ENCODE assay signal across 1 cellular context in the genomic region with DNA sequence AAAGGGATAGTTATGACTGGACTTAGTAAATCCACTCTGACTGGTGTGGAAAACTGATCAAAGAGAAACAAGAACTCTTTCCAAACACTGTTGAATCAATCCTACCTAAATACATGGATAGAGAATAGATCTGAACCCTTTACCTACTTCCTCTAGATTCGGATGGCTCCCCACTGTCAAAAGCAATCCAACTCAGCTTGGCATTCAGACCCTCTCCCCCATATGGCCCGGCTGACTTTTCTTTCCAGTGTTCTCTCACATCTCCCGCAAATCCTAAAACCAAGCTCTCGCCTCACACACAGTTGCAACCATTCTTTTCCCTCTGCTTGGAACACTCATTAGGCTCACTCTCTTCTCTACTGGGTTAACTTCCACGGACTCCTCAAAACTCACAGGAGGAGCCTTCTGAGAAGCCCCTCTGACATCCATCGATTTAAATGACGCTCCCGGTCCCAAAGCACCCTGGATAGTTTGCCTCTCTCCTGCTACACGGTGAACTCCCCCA.
TF ChIP-seq lines count a peak whose summit lies in the region.

No MANE protein-coding gene starts in this region.

TF ChIP-seq in SK-N-SH treated with all-trans-retinoic acid at 6 μM for 48 hours, 23 proteins besides CTCF, POLR2A, EP300 and RAD21 (continued from another document):
- TF ChIP-seq, protein P1, sequence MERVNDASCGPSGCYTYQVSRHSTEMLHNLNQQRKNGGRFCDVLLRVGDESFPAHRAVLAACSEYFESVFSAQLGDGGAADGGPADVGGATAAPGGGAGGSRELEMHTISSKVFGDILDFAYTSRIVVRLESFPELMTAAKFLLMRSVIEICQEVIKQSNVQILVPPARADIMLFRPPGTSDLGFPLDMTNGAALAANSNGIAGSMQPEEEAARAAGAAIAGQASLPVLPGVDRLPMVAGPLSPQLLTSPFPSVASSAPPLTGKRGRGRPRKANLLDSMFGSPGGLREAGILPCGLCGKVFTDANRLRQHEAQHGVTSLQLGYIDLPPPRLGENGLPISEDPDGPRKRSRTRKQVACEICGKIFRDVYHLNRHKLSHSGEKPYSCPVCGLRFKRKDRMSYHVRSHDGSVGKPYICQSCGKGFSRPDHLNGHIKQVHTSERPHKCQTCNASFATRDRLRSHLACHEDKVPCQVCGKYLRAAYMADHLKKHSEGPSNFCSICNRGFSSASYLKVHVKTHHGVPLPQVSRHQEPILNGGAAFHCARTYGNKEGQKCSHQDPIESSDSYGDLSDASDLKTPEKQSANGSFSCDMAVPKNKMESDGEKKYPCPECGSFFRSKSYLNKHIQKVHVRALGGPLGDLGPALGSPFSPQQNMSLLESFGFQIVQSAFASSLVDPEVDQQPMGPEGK (CRISPR knock-in tag; IDR thresholded peaks at IDR 0.05; ENCODE audit: borderline replicate concordance), result no peak
